8 cellular contexts compared by ENCODE assay signal in genomic region chr6:142944126-142945066, GRCh38. TPM values are rescaled to one million over a fixed set of nuclear protein-coding genes. Genes with fewer than 3 reads are reported as not detected.
DNase-seq lines count a peak whose midpoint lies in the region; ATAC-seq and TF ChIP-seq lines count a peak whose summit lies in the region.

No MANE protein-coding gene starts in this region.

- H3K9me3 ChIP-seq in ovary (no peaks in the 10 kb centered on the region), thymus (ENCODE audit: control insufficient read depth) (no peaks in the 10 kb centered on the region)

- H3K27me3 ChIP-seq in HL-60 (ENCODE audit: insufficient read depth, poor library complexity, severe bottlenecking) (no peaks in the 10 kb centered on the region), ovary (no peaks in the 10 kb centered on the region), thymus (ENCODE audit: control insufficient read depth, insufficient read depth) (no peaks in the 10 kb centered on the region)

- TF ChIP-seq CTCF in HL-60 (IDR thresholded peaks at IDR 0.05; ENCODE audit: insufficient read depth, low read length) (no peak), ovary (IDR thresholded peaks at IDR 0.05) (no peak)

- no peaks in the 10 kb centered on the region for H3K9me3 Mint-ChIP-seq in activated naive CD8-positive, alpha-beta T cell (ENCODE audit: low read depth)

- H3K27ac ChIP-seq in HL-60 (replicated peaks) (peak overlapping the region; percentile 75), ovary (peak overlapping the region; percentile 78 to 99), thymus (ENCODE audit: low read depth) (peak overlapping the region; percentile 99)

- TF ChIP-seq POLR2A in GM10847 (IDR thresholded peaks at IDR 0.05; ENCODE audit: extremely low read depth, insufficient read length) (peak; percentile 59), ovary (IDR thresholded peaks at IDR 0.05) (peak; percentile 86)

- peak; percentile 65 to 71 for DNase-seq in HL-60 (ENCODE audit: low read depth in 1 of 2, low spot score in 1 of 2)
- peak; percentile 63 to 88 (median 78) for DNase-seq in head of caudate nucleus
- DNase-seq in ovary = peak; percentile 95 to 97 (median 96)

- peak overlapping the region; percentile 100 for H3K27ac Mint-ChIP-seq in activated naive CD8-positive, alpha-beta T cell

- peaks cover 5% of the 10 kb centered on the region for H3K36me3 Mint-ChIP-seq in activated naive CD8-positive, alpha-beta T cell

- H3K4me1 ChIP-seq in ovary (ENCODE audit: insufficient read depth) (no peaks in the 10 kb centered on the region), thymus (ENCODE audit: control insufficient read depth, insufficient read depth, low read length) (peaks cover 9% of the 10 kb centered on the region)

- no peaks in the 10 kb centered on the region for H3K27me3 Mint-ChIP-seq in activated naive CD8-positive, alpha-beta T cell

- peak; percentile 96 for TF ChIP-seq EP300 in ovary (IDR thresholded peaks at IDR 0.05)

- peaks cover 56% of the 10 kb centered on the region for H3K4me1 Mint-ChIP-seq in activated naive CD8-positive, alpha-beta T cell (ENCODE audit: low read depth)

- intact Hi-C loops in head of caudate nucleus (cut with DNase I) (loop anchor here (5.0 to 10.0 kb wide), 3 partner anchors 60 to 252 kb away; no protein-coding TSS in a partner anchor), ovary (cut with DNase I) (loop anchor here (2.0 to 10.0 kb wide), 8 partner anchors 18 to 250 kb away; partner anchors contain the start of gene AIG1 (in 1 of the 4))

- H3K4me3 ChIP-seq in HL-60 (replicated peaks; ENCODE audit: insufficient read depth, low read length) (peak overlapping the region; percentile 72), ovary (peak overlapping the region; percentile 88), thymus (ENCODE audit: low read length) (peak overlapping the region; percentile 93)

- H3K36me3 ChIP-seq in ovary (no peaks in the 10 kb centered on the region), thymus (ENCODE audit: control insufficient read depth, insufficient read depth) (no peaks in the 10 kb centered on the region)

- 0 to 2% (median 0%) methylated on average over 49 to 57 of the region's 57 CpGs for WGBS in ovary, 3 donors
- under 1% methylated on average over 57 of the region's 57 CpGs for WGBS in thymus

- ATAC-seq in SK-N-SH treated with all-trans-retinoic acid at 6 μM for 48 hours = peak; percentile 45
- no peak for ATAC-seq in HG02938 (IDR thresholded peaks at IDR 0.05; ENCODE audit: unreplicated experiment)

- H3K4me3 Mint-ChIP-seq in activated naive CD8-positive, alpha-beta T cell = peak overlapping the region; percentile 97

TF ChIP-seq in SK-N-SH treated with all-trans-retinoic acid at 6 μM for 48 hours, 23 proteins besides CTCF, POLR2A, EP300 and RAD21:
- TF ChIP-seq TSHZ2 (CRISPR knock-in tag; IDR thresholded peaks at IDR 0.05) (peak; percentile 26; the same call in 1 of the 2 replicates), GLIS3 (CRISPR knock-in tag; IDR thresholded peaks at IDR 0.05) (peak; percentile 93), ESRRG (CRISPR knock-in tag; IDR thresholded peaks at IDR 0.05) (peak; percentile 51; the same call in 1 of the 2 replicates), TCF4 (CRISPR knock-in tag; IDR thresholded peaks at IDR 0.05; ENCODE audit: borderline replicate concordance) (peak; percentile 43; the same call in 1 of the 2 replicates), POU6F1 (CRISPR knock-in tag; IDR thresholded peaks at IDR 0.05; ENCODE audit: borderline replicate concordance, low read depth) (peak; percentile 52; the same call in 1 of the 2 replicates), ZFP3 (CRISPR knock-in tag; IDR thresholded peaks at IDR 0.05) (peak; percentile 56), PATZ1 (CRISPR knock-in tag; IDR thresholded peaks at IDR 0.05; ENCODE audit: borderline replicate concordance) (0 out of 2 replicates have a peak, but pooled peaks have one; percentile 77), BACH2 (CRISPR knock-in tag; IDR thresholded peaks at IDR 0.05; ENCODE audit: borderline replicate concordance) (no peak), CREB5 (CRISPR knock-in tag; IDR thresholded peaks at IDR 0.05; ENCODE audit: low read depth) (peak; percentile 55; the same call in 1 of the 2 replicates), ZFP30 (CRISPR knock-in tag; IDR thresholded peaks at IDR 0.05) (peak; percentile 55; the same call in 1 of the 2 replicates), ZNF70 (CRISPR knock-in tag; IDR thresholded peaks at IDR 0.05) (no peak), ZC3H10 (CRISPR knock-in tag; IDR thresholded peaks at IDR 0.05) (no peak)

RNA-seq across cellular contexts. Expression of gene HIVEP2, which starts 0.6 kb away (rescaled TPM):
- total RNA-seq in ovary = 10 to 100 TPM; 21.1 to 58.9 (median 32.9) TPM
- 10 to 100 TPM in 1 of 2 donors, 1 to 10 TPM in 1; 8.4 to 16.9 TPM for polyA plus RNA-seq in ovary
- 11.6 TPM for polyA plus RNA-seq in thymus
